11 cellular contexts compared by ENCODE assay signal in genomic region chr12:53365245-53365904, GRCh38. TPM values are rescaled to one million over a fixed set of nuclear protein-coding genes. Genes with fewer than 3 reads are reported as not detected.
DNase-seq lines count a peak whose midpoint lies in the region; FAIRE-seq and TF ChIP-seq lines count a peak whose summit lies in the region.
"Had no signal": no experiment of that assay in that cellular context is flagged by ENCODE, and none has a peak within 500 bp of the region (broad histone marks: within the 10 kb centered on the region; RNA-seq: fewer than 3 reads in every experiment).

No MANE protein-coding gene starts in this region.

- H3K36me3 ChIP-seq in kidney (ENCODE audit: control insufficient read depth in 1 of 2, insufficient read depth in 2 of 2, low read length in 2 of 2) (no peaks in the 10 kb centered on the region), transverse colon (no peaks in the 10 kb centered on the region)

- FAIRE-seq in kidney (lab: Jason Lieb, UNC) = no peak

- TF ChIP-seq EP300 in transverse colon (IDR thresholded peaks at IDR 0.05; ENCODE audit: low read depth) = no peak

- intact Hi-C loops in activated T-helper 2 cell treated with anti-CD3 and anti-CD28 coated beads, Interferon-gamma antibody, Interleukin-2, Interleukin-4, amounts not matched to agents 10 μg/mL and 5 μg/mL and 100 μg/mL, durations not matched to agents 14 hours and 24 hours and 36 hours (cut with micrococcal nuclease) = no loop called here
- intact Hi-C loops in kidney (cut with DNase I) = no loop called here
- intact Hi-C loops in transverse colon (cut with DNase I; ENCODE audit: low total_unique reads) = no loop called here

- no peaks in the 10 kb centered on the region for H3K27me3 Mint-ChIP-seq in activated T-cell treated with anti-CD3 and anti-CD28 coated beads, Interleukin-2, amount 50 U/mL, for 24 hours
- no peaks in the 10 kb centered on the region for H3K27me3 Mint-ChIP-seq in activated T-helper 2 cell treated with anti-CD3 and anti-CD28 coated beads, Interferon-gamma antibody, Interleukin-2, Interleukin-4, amounts not matched to agents 10 μg/mL and 5 μg/mL and 100 μg/mL, durations not matched to agents 14 hours and 24 hours and 36 hours (ENCODE audit: low read depth)
- H3K27me3 Mint-ChIP-seq: activated CD8-positive, alpha-beta memory T cell treated with anti-CD3 and anti-CD28 coated beads, Interleukin-2, amount 10 ng/mL, durations not matched to agents 7 days and 5 days; effector memory CD8-positive, alpha-beta T cell had no signal

- no peaks in the 10 kb centered on the region for H3K9me3 ChIP-seq in kidney (ENCODE audit: control insufficient read depth in 1 of 2, low read length in 2 of 2)
- no peaks in the 10 kb centered on the region for H3K9me3 ChIP-seq in transverse colon

- no peaks in the 10 kb centered on the region for H3K9me3 Mint-ChIP-seq in activated T-cell treated with anti-CD3 and anti-CD28 coated beads, Interleukin-2, amount 50 U/mL, for 24 hours
- H3K9me3 Mint-ChIP-seq in activated T-helper 2 cell treated with anti-CD3 and anti-CD28 coated beads, Interferon-gamma antibody, Interleukin-2, Interleukin-4, amounts not matched to agents 10 μg/mL and 5 μg/mL and 100 μg/mL, durations not matched to agents 14 hours and 24 hours and 36 hours = no peaks in the 10 kb centered on the region
- H3K9me3 Mint-ChIP-seq: effector memory CD8-positive, alpha-beta T cell had no signal

- no peak overlapping the region for H3K9ac ChIP-seq in kidney (ENCODE audit: low read length in 2 of 2)

- H3K36me3 Mint-ChIP-seq in activated T-cell treated with anti-CD3 and anti-CD28 coated beads, Interleukin-2, amount 50 U/mL, for 24 hours (ENCODE audit: low read depth) = no peaks in the 10 kb centered on the region
- H3K36me3 Mint-ChIP-seq in activated T-helper 2 cell treated with anti-CD3 and anti-CD28 coated beads, Interferon-gamma antibody, Interleukin-2, Interleukin-4, amounts not matched to agents 10 μg/mL and 5 μg/mL and 100 μg/mL, durations not matched to agents 14 hours and 24 hours and 36 hours (ENCODE audit: low read depth) = no peaks in the 10 kb centered on the region
- H3K36me3 Mint-ChIP-seq: activated CD8-positive, alpha-beta memory T cell treated with anti-CD3 and anti-CD28 coated beads, Interleukin-2, amount 10 ng/mL, durations not matched to agents 7 days and 5 days had no signal

- TF ChIP-seq POLR2A in transverse colon (IDR thresholded peaks at IDR 0.05) = no peak

- H3K4me3 ChIP-seq in kidney (ENCODE audit: low read length in 2 of 2) (no peak overlapping the region), transverse colon (no peak overlapping the region)

- peaks cover under 1 to 6% of the 10 kb centered on the region in 2 donors for H3K4me1 ChIP-seq in kidney (ENCODE audit: control insufficient read depth in 1 of 2, insufficient read depth in 1 of 2, low read depth in 1 of 2, low read length in 2 of 2)
- peaks cover 2 to 44% (median 20%) of the 10 kb centered on the region in 4 donors for H3K4me1 ChIP-seq in transverse colon

- 50 to 82% methylated on average over 1 to 4 of the region's 4 CpGs for WGBS in transverse colon (ENCODE audit: low coverage in 1 of 2), 2 donors

- H3K27ac Mint-ChIP-seq in activated T-cell treated with anti-CD3 and anti-CD28 coated beads, Interleukin-2, amount 50 U/mL, for 24 hours = peak overlapping the region; percentile 87
- peak overlapping the region; percentile 85 for H3K27ac Mint-ChIP-seq in activated T-helper 2 cell treated with anti-CD3 and anti-CD28 coated beads, Interferon-gamma antibody, Interleukin-2, Interleukin-4, amounts not matched to agents 10 μg/mL and 5 μg/mL and 100 μg/mL, durations not matched to agents 14 hours and 24 hours and 36 hours
- H3K27ac Mint-ChIP-seq: activated CD8-positive, alpha-beta memory T cell treated with anti-CD3 and anti-CD28 coated beads, Interleukin-2, amount 10 ng/mL, durations not matched to agents 7 days and 5 days; effector memory CD8-positive, alpha-beta T cell had no signal

- H3K27ac ChIP-seq in kidney (ENCODE audit: low read depth in 2 of 2, low read length in 2 of 2) (peak overlapping the region in 1 of 2 donors; percentile 63), transverse colon (peak overlapping the region; percentile 48 to 68 (median 62))

- H3K27me3 ChIP-seq in transverse colon = no peaks in the 10 kb centered on the region

- TF ChIP-seq CTCF in kidney (IDR thresholded peaks at IDR 0.05; ENCODE audit: borderline replicate concordance, extremely low read depth, insufficient read depth) (no peak), transverse colon (IDR thresholded peaks at IDR 0.05) (no peak)

- in situ Hi-C loops in transverse colon (cut with MboI; ENCODE audit: low pct_ligation_motif_present in 1 of 4, low pct_unique_long_range_greater_than_20kb in 1 of 4, low sequenced_read_pairs in 3 of 4) = no loop called here

- peak overlapping the region; percentile 36 for H3K4me3 Mint-ChIP-seq in activated T-cell treated with anti-CD3 and anti-CD28 coated beads, Interleukin-2, amount 50 U/mL, for 24 hours
- no peak overlapping the region for H3K4me3 Mint-ChIP-seq in activated T-helper 2 cell treated with anti-CD3 and anti-CD28 coated beads, Interferon-gamma antibody, Interleukin-2, Interleukin-4, amounts not matched to agents 10 μg/mL and 5 μg/mL and 100 μg/mL, durations not matched to agents 14 hours and 24 hours and 36 hours (ENCODE audit: low read depth)
- H3K4me3 Mint-ChIP-seq: activated CD8-positive, alpha-beta memory T cell treated with anti-CD3 and anti-CD28 coated beads, Interleukin-2, amount 10 ng/mL, durations not matched to agents 7 days and 5 days; effector memory CD8-positive, alpha-beta T cell had no signal

- peaks cover 13% of the 10 kb centered on the region for H3K4me1 Mint-ChIP-seq in activated T-cell treated with anti-CD3 and anti-CD28 coated beads, Interleukin-2, amount 50 U/mL, for 24 hours (ENCODE audit: low read depth)
- H3K4me1 Mint-ChIP-seq in activated T-helper 2 cell treated with anti-CD3 and anti-CD28 coated beads, Interferon-gamma antibody, Interleukin-2, Interleukin-4, amounts not matched to agents 10 μg/mL and 5 μg/mL and 100 μg/mL, durations not matched to agents 14 hours and 24 hours and 36 hours (ENCODE audit: low read depth) = peaks cover 8% of the 10 kb centered on the region

- no peak for DNase-seq in activated T-cell treated with anti-CD3 and anti-CD28 coated beads, Interleukin-2, amount 50 U/mL, for 24 hours
- DNase-seq in activated T-cell treated with anti-CD3 and anti-CD28 coated beads, Interleukin-2, amount 50 U/mL, for 1 hour = no peak
- DNase-seq in activated T-helper 2 cell treated with anti-CD3 and anti-CD28 coated beads, Interferon-gamma antibody, Interleukin-2, Interleukin-4, amounts not matched to agents 10 μg/mL and 5 μg/mL and 100 μg/mL, durations not matched to agents 14 hours and 24 hours and 36 hours (ENCODE audit: low spot score) = no peak
- DNase-seq in kidney (peak; percentile 0), transverse colon (no peak), NCI-H1694 (lab: John Stamatoyannopoulos, UW) (no peak), NCI-H2029 (lab: John Stamatoyannopoulos, UW) (no peak), NCI-H146 treated with DMSO at 0.1 percent for 48 hours (lab: John Stamatoyannopoulos, UW; ENCODE audit: unreplicated experiment) (no peak)
- DNase-seq: activated CD8-positive, alpha-beta memory T cell treated with anti-CD3 and anti-CD28 coated beads, Interleukin-2, amount 10 ng/mL, durations not matched to agents 7 days and 5 days; effector memory CD8-positive, alpha-beta T cell had no signal

RNA-seq across cellular contexts. Expression of gene SP1, which starts 14.6 kb away (rescaled TPM):
- 66.4 and 67.9 TPM in 2 replicates for total RNA-seq in activated T-helper 2 cell treated with anti-CD3 and anti-CD28 coated beads, Interferon-gamma antibody, Interleukin-2, Interleukin-4, amounts not matched to agents 10 μg/mL and 5 μg/mL and 100 μg/mL, durations not matched to agents 14 hours and 24 hours and 36 hours
- 126 TPM for total RNA-seq in kidney
- 15.1 TPM for polyA plus RNA-seq in kidney (ENCODE audit: insufficient read depth, low read depth, low replicate concordance)
- 10 to 100 TPM; 32.6 to 80.1 (median 67.1) TPM for total RNA-seq in transverse colon

RNA-seq across cellular contexts. Expression of gene SP7, which starts 29.2 kb away (rescaled TPM):
- 0.11 TPM in 1 of 2 replicates, not detected in the other for total RNA-seq in activated T-helper 2 cell treated with anti-CD3 and anti-CD28 coated beads, Interferon-gamma antibody, Interleukin-2, Interleukin-4, amounts not matched to agents 10 μg/mL and 5 μg/mL and 100 μg/mL, durations not matched to agents 14 hours and 24 hours and 36 hours
- total RNA-seq in kidney = not detected
- polyA plus RNA-seq in kidney (ENCODE audit: insufficient read depth, low read depth, low replicate concordance) = not detected
- total RNA-seq in transverse colon = not detected
- total RNA-seq: activated CD8-positive, alpha-beta memory T cell treated with anti-CD3 and anti-CD28 coated beads, Interleukin-2, amount 10 ng/mL, durations not matched to agents 7 days and 5 days; mesenteric fat pad had no signal

RNA-seq across cellular contexts. Expression of gene AAAS, which starts 44.0 kb away (rescaled TPM):
- 83.7 and 85.4 TPM in 2 replicates for total RNA-seq in activated T-helper 2 cell treated with anti-CD3 and anti-CD28 coated beads, Interferon-gamma antibody, Interleukin-2, Interleukin-4, amounts not matched to agents 10 μg/mL and 5 μg/mL and 100 μg/mL, durations not matched to agents 14 hours and 24 hours and 36 hours
- 46.2 TPM for total RNA-seq in kidney
- polyA plus RNA-seq in kidney (ENCODE audit: insufficient read depth, low read depth, low replicate concordance) = 43.4 TPM
- 10 to 100 TPM; 31.8 to 51.6 (median 39.9) TPM for total RNA-seq in transverse colon

RNA-seq across cellular contexts. Expression of gene AMHR2, which starts 58.3 kb away (rescaled TPM):
- not detected in 2 replicates for total RNA-seq in activated T-helper 2 cell treated with anti-CD3 and anti-CD28 coated beads, Interferon-gamma antibody, Interleukin-2, Interleukin-4, amounts not matched to agents 10 μg/mL and 5 μg/mL and 100 μg/mL, durations not matched to agents 14 hours and 24 hours and 36 hours
- total RNA-seq in kidney (not detected), transverse colon (under 1 TPM in 1 of 4 donors, not detected in 3; 0.27 TPM)
- not detected for polyA plus RNA-seq in kidney (ENCODE audit: insufficient read depth, low read depth, low replicate concordance)
- total RNA-seq: activated CD8-positive, alpha-beta memory T cell treated with anti-CD3 and anti-CD28 coated beads, Interleukin-2, amount 10 ng/mL, durations not matched to agents 7 days and 5 days; mesenteric fat pad had no signal
